In the genomic region with DNA sequence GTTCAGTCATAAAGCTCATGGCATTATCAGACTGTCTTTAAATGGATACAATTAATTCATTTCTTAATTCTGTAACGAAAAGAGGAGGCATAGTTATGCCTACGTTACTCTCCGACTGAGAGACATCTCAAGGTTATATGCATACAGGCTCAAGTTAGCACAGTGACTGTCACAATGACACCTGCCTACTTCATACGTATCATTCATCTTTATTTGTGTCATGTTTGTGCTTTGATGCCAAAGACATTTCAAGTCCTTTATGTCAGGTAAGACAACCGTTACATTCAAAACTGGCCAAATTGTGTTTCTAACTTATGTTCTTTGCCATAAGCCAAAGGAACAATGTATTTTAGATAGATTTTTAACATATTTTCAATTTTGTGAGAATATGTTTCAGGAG, we compare ENCODE assay signal across 29 cellular contexts.
"Had no signal": no experiment of that assay in that cellular context is flagged by ENCODE, and none has a peak within 500 bp of the region (broad histone marks: within the 10 kb centered on the region; RNA-seq: fewer than 3 reads in every experiment).

No MANE protein-coding gene starts in this region.

- H3K9me3 ChIP-seq: adrenal gland, ascending aorta, body of pancreas had no signal

- H3K27me3 ChIP-seq: adrenal gland, ascending aorta, body of pancreas, brain microvascular endothelial cell, breast epithelium, cardiac muscle cell had no signal

- H3K36me3 ChIP-seq: adrenal gland, ascending aorta, brain microvascular endothelial cell, breast epithelium, cardiac muscle cell had no signal

- H3K4me3 ChIP-seq: adrenal gland, ascending aorta, body of pancreas, breast epithelium, cardiac muscle cell had no signal

- H3K27ac ChIP-seq: adrenal gland, ascending aorta, body of pancreas, brain microvascular endothelial cell, breast epithelium, cardiac muscle cell had no signal

- DNase-seq: activated effector memory CD4-positive, alpha-beta T cell treated with anti-CD3 and anti-CD28 coated beads, Interleukin-2, amount 50 U/mL, for 16 hours; activated effector memory CD4-positive, alpha-beta T cell treated with Interleukin-2 at 50 U/mL for 16 hours; activated gamma-delta T cell; activated gamma-delta T cell treated with Interleukin-2 at 50 U/mL for 16 hours; activated naive CD4-positive, alpha-beta T cell; activated naive CD4-positive, alpha-beta T cell treated with anti-CD3 and anti-CD28 coated beads for 36 hours; activated naive CD4-positive, alpha-beta T cell treated with anti-CD3 and anti-CD28 coated beads, Interleukin-2, amount 10 ng/mL, durations not matched to agents 7 days and 5 days; activated naive CD4-positive, alpha-beta T cell treated with anti-CD3 and anti-CD28 coated beads, Interleukin-2, amount 50 U/mL, for 16 hours; activated naive CD4-positive, alpha-beta T cell treated with Interleukin-2 at 50 U/mL for 16 hours; activated naive CD8-positive, alpha-beta T cell treated with anti-CD3 and anti-CD28 coated beads for 36 hours; activated naive CD8-positive, alpha-beta T cell treated with anti-CD3 and anti-CD28 coated beads, Interleukin-2, amount 10 ng/mL, durations not matched to agents 7 days and 5 days; activated naive CD8-positive, alpha-beta T cell treated with anti-CD3 and anti-CD28 coated beads, Interleukin-2, amount 50 U/mL, for 24 hours; activated T-cell treated with anti-CD3 and anti-CD28 coated beads, Interleukin-2, amount 50 U/mL, for 24 hours; activated T-cell treated with anti-CD3 and anti-CD28 coated beads, Interleukin-2, amount 50 U/mL, for 4 hours; activated T-cell treated with anti-CD3 and anti-CD28 coated beads, Interleukin-2, amount 50 U/mL, for 48 hours; activated T-cell treated with anti-CD3 and anti-CD28 coated beads, Interleukin-2, amount 50 U/mL, for 72 hours; adrenal gland; amniotic stem cell; amygdala; anterior cingulate cortex; aorta; body of pancreas; brain microvascular endothelial cell; caudate nucleus; central memory CD4-positive, alpha-beta T cell; cerebellar nuclear complex had no signal
